In the genomic region with DNA sequence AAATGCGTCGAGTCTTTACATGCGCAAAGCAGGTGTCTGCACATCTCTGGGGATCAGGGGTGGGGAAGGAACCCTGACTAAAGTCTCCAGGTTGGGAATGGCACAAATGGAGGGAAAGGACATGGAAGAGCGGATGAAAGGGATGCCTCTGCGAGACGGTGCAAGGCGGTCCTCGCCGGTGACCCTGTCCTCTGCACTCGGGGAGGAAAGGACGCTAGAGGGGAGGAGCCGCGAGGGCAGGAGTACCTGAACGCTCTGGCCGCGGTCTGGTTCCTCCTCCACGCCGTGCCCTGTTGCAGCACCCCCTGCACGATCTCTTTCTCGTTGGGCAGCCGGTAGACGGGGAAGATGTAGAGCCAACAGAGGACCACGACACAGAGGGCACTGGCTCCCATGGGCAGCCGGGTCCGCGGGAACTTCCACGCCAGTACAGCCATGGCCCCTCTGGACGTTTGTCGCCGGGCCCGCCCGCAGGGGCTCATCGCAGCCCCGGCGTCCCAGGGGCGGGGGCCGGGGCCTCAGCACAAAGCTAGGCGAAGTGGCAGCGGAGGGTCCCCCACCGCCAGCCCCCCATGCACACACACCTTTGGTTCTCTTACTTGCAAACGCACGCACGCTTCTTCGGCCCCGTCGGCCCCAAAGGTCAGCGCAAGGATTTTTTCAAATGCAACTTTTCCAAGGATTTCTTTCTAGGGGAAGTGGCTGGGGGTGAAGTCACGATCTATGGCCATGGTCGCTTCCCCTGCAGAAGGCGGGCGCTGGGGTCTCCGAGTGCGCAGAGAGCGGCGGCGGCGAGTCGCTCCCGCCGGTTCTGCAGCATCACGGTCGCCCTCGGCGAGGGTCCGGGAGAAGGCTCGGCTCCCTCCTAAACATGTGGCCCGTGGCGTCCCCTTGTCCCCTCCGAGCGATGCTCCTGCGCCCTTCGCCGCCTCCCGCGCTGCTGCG, we compare ENCODE assay signal across 8 cellular contexts. TPM values are rescaled to one million over a fixed set of nuclear protein-coding genes. Genes with fewer than 3 reads are reported as not detected.
DNase-seq lines count a peak whose midpoint lies in the region; ATAC-seq and TF ChIP-seq lines count a peak whose summit lies in the region.

No MANE protein-coding gene starts in this region.

- H3K9ac ChIP-seq in BLaER1, result no peak overlapping the region

- peaks cover 20% of the 10 kb centered on the region for H3K27me3 Mint-ChIP-seq in chondrocyte (ENCODE audit: low read depth)
- peaks cover 21% of the 10 kb centered on the region for H3K27me3 Mint-ChIP-seq in memory B cell

- H3K27me3 ChIP-seq in BLaER1, result peaks cover 43% of the 10 kb centered on the region
- H3K27me3 ChIP-seq in SJCRH30, result no peaks in the 10 kb centered on the region; the same call in 1 of the 2 replicates
- no peaks in the 10 kb centered on the region for H3K27me3 ChIP-seq in thyroid gland

- H3K4me3 Mint-ChIP-seq in chondrocyte (ENCODE audit: unreplicated experiment) (peak overlapping the region; percentile 90), memory B cell (peak overlapping the region; percentile 53)

- ATAC-seq in memory B cell (ENCODE audit: low read depth), result no peak

- H3K36me3 Mint-ChIP-seq in chondrocyte (ENCODE audit: low read depth), result no peaks in the 10 kb centered on the region
- H3K36me3 Mint-ChIP-seq in memory B cell, result no peaks in the 10 kb centered on the region

- WGBS in thyroid gland, 2 donors, result 5 to 11% methylated on average over 25 to 43 of the region's 76 CpGs

- H3K9me3 ChIP-seq in BLaER1 (peaks cover 12% of the 10 kb centered on the region; the same call in 1 of the 2 replicates), SJCRH30 (replicated peaks) (no peaks in the 10 kb centered on the region), thyroid gland (no peaks in the 10 kb centered on the region)

- H3K4me1 ChIP-seq in BLaER1 (0 out of 2 replicates have a peak, but pooled peaks cover 5% of the 10 kb centered on the region), SJCRH30 (no peaks in the 10 kb centered on the region), thyroid gland (peaks cover 4 to 6% of the 10 kb centered on the region in 2 donors)

- peak overlapping the region; percentile 89 for H3K4me2 ChIP-seq in BLaER1

- H3K9me3 Mint-ChIP-seq in chondrocyte (ENCODE audit: low read depth) (no peaks in the 10 kb centered on the region), memory B cell (no peaks in the 10 kb centered on the region)

- no peak for DNase-seq in SJCRH30
- no peak for DNase-seq in chondrocyte (ENCODE audit: low spot score)
- no peak for DNase-seq in memory B cell (ENCODE audit: low spot score in 2 of 2)
- peak; percentile 24 to 42 for DNase-seq in thyroid gland
- no peak for DNase-seq in EL
- no peak for DNase-seq in stimulated activated naive CD4-positive, alpha-beta T cell treated with Interleukin-2 at 50 U/mL for 16 hours (lab: John Stamatoyannopoulos, UW)
- no peak for DNase-seq in AG08395 (ENCODE audit: low spot score)

- H3K4me3 ChIP-seq in BLaER1 (peak overlapping the region; percentile 71), SJCRH30 (peak overlapping the region; percentile 68), thyroid gland (replicated peaks in 1 of 3) (peak overlapping the region in 2 of 3 donors; percentile 32 to 43)

- no peak overlapping the region for H3K27ac ChIP-seq in BLaER1
- H3K27ac ChIP-seq in SJCRH30, result no peak overlapping the region
- H3K27ac ChIP-seq in thyroid gland, result peak overlapping the region in 1 of 3 donors; percentile 15

- peaks cover 23% of the 10 kb centered on the region for H3K4me1 Mint-ChIP-seq in chondrocyte (ENCODE audit: low read depth)
- peaks cover 9% of the 10 kb centered on the region for H3K4me1 Mint-ChIP-seq in memory B cell

- no peaks in the 10 kb centered on the region for H4K20me1 ChIP-seq in BLaER1

- H3K27ac Mint-ChIP-seq in chondrocyte (ENCODE audit: unreplicated experiment), result no peak overlapping the region
- no peak overlapping the region for H3K27ac Mint-ChIP-seq in memory B cell

- intact Hi-C loops in thyroid gland (cut with DNase I), result loop anchor here (10.0 kb wide), 1 partner anchor 111 kb away; no protein-coding TSS in a partner anchor

- TF ChIP-seq POLR2A in thyroid gland (IDR thresholded peaks at IDR 0.05), result peak in 1 of 2 donors; percentile 15

- H3K36me3 ChIP-seq in BLaER1 (no peaks in the 10 kb centered on the region), SJCRH30 (no peaks in the 10 kb centered on the region), thyroid gland (no peaks in the 10 kb centered on the region)

- no peak for TF ChIP-seq CTCF in chondrocyte (IDR thresholded peaks at IDR 0.05)
- TF ChIP-seq CTCF in thyroid gland (IDR thresholded peaks at IDR 0.05), result no peak

RNA-seq across cellular contexts. Expression of a gene that starts 0.5 kb away (rescaled TPM):
- 6.4 and 7.7 TPM in 2 replicates for total RNA-seq in SJCRH30 (2014; rRNA removed; shearing (Covaris generic))
- total RNA-seq in chondrocyte (0.15 to 1.6 TPM (median 1.2 TPM) in 3 replicates), thyroid gland (1 to 10 TPM; 2.5 to 5.2 (median 4.9) TPM)

Comparison
In these comparisons a context has a peak if more than half of its experiments do, and no peak if none do; other contexts are left out.
1. DNase-seq: peak in thyroid gland (2 of 2); none in SJCRH30 (0 of 2), chondrocyte (single experiment), memory B cell (0 of 2), EL (single experiment), stimulated activated naive CD4-positive, alpha-beta T cell treated with Interleukin-2 at 50 U/mL for 16 hours (single experiment) and AG08395 (single experiment).
2. Peak in every context shown above with its lines, with median percentiles within 50 percentile points of each other: H3K4me3 ChIP-seq.